ENCODE assay signal across 8 cellular contexts in the genomic region with DNA sequence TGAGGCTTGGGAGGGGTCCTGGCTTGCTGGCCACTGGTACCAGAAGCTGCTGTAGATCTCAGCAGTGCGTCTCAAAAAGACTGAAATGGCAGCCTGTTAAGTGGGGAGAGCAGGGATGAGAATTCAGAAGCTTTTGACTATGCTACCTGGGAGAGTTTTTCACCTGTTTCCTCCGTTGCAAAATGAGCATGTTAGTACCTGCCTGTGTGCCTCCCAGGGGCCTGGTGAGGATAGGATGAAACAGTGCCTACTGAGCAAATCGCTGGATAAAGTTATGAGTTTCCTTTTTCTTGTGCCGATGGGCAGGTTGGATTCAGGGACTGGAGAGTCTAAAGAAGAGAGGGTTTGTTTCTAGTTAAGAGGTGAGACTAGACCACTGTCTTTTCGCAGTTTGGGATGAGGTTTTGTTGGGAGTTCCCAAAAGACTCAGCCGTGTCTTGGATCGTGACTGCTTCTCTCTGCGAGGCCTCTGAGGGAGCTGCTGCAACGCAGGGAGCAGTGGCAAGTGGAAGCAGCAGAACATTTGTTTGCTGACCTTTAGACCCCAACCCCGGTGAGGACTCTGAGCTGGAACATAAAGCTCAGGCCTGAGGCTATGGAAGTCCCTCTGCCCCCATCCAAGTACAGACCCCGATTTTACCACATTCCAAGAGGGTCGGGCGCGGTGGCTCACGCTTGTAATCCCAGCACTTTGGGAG. TPM values are rescaled to one million over a fixed set of nuclear protein-coding genes. Genes with fewer than 3 reads are reported as not detected.
DNase-seq lines count a peak whose midpoint lies in the region; ATAC-seq and TF ChIP-seq lines count a peak whose summit lies in the region.

No MANE protein-coding gene starts in this region.

- H3K27ac ChIP-seq in CD8-positive, alpha-beta memory T cell (ENCODE audit: low read depth, low read length), result no peak overlapping the region
- H3K27ac ChIP-seq in neural progenitor cell, result no peak overlapping the region

- H3K27me3 ChIP-seq in CD8-positive, alpha-beta memory T cell (ENCODE audit: insufficient read depth, low read length, poor library complexity, severe bottlenecking), result no peaks in the 10 kb centered on the region
- H3K27me3 ChIP-seq in neural progenitor cell, result peaks cover 44% of the 10 kb centered on the region

- H4K20me1 ChIP-seq in neural progenitor cell (ENCODE audit: low read depth), result peaks cover 31% of the 10 kb centered on the region

- H3K9me3 Mint-ChIP-seq in CD8-positive, alpha-beta memory T cell, result peaks cover 0 to 2% (median 0%) of the 10 kb centered on the region in 5 donors
- H3K9me3 Mint-ChIP-seq in dendritic cell treated with granulocyte-macrophage colony-stimulating factor and Interleukin-4, amounts not matched to agents 40 ng/mL and 50 ng/mL, for 4 days, result peaks cover 6% of the 10 kb centered on the region
- no peaks in the 10 kb centered on the region for H3K9me3 Mint-ChIP-seq in neural progenitor cell

- H3K79me2 ChIP-seq in neural progenitor cell (ENCODE audit: low read depth), result no peaks in the 10 kb centered on the region

- H3K27me3 Mint-ChIP-seq in CD8-positive, alpha-beta memory T cell, result peaks cover 0 to 2% of the 10 kb centered on the region in 2 donors
- peaks cover 44% of the 10 kb centered on the region for H3K27me3 Mint-ChIP-seq in dendritic cell treated with granulocyte-macrophage colony-stimulating factor and Interleukin-4, amounts not matched to agents 40 ng/mL and 50 ng/mL, for 4 days
- peaks cover 26% of the 10 kb centered on the region for H3K27me3 Mint-ChIP-seq in neural progenitor cell (ENCODE audit: insufficient read depth, low read depth)

- no peak for TF ChIP-seq CTCF in neural progenitor cell (IDR thresholded peaks at IDR 0.05)

- CTCF ChIA-PET in CD8-positive, alpha-beta memory T cell (lab: Charles Lee), result no interaction called here

- H3K4me3 ChIP-seq in CD8-positive, alpha-beta memory T cell (ENCODE audit: low read length), result no peak overlapping the region
- peak overlapping the region; percentile 60 for H3K4me3 ChIP-seq in neural progenitor cell

- H3K9me3 ChIP-seq in CD8-positive, alpha-beta memory T cell (ENCODE audit: low read length), result no peaks in the 10 kb centered on the region
- H3K9me3 ChIP-seq in neural progenitor cell (ENCODE audit: low read depth), result no peaks in the 10 kb centered on the region

- peaks cover 8 to 13% (median 11%) of the 10 kb centered on the region in 3 donors for H3K4me1 Mint-ChIP-seq in CD8-positive, alpha-beta memory T cell
- peaks cover 16% of the 10 kb centered on the region for H3K4me1 Mint-ChIP-seq in dendritic cell treated with granulocyte-macrophage colony-stimulating factor and Interleukin-4, amounts not matched to agents 40 ng/mL and 50 ng/mL, for 4 days (ENCODE audit: low read depth)
- H3K4me1 Mint-ChIP-seq in neural progenitor cell, result peaks cover 14% of the 10 kb centered on the region

- H3K9ac ChIP-seq in neural progenitor cell, result no peak overlapping the region

- intact Hi-C loops in dendritic cell treated with granulocyte-macrophage colony-stimulating factor and Interleukin-4, amounts not matched to agents 40 ng/mL and 50 ng/mL, for 4 days (cut with micrococcal nuclease), result no loop called here

- H2AFZ ChIP-seq in neural progenitor cell (replicated peaks), result no peak overlapping the region

- H3K4me2 ChIP-seq in neural progenitor cell, result peak overlapping the region; percentile 80

- H3K4me1 ChIP-seq in CD8-positive, alpha-beta memory T cell (ENCODE audit: insufficient read depth, low read length), result peaks cover 6% of the 10 kb centered on the region
- peaks cover 15% of the 10 kb centered on the region for H3K4me1 ChIP-seq in neural progenitor cell

- POLR2A ChIA-PET in CD8-positive, alpha-beta memory T cell (lab: Charles Lee), result no interaction called here

- H3K36me3 Mint-ChIP-seq in CD8-positive, alpha-beta memory T cell, result peaks cover 0 to 5% (median 3%) of the 10 kb centered on the region in 3 donors
- H3K36me3 Mint-ChIP-seq in dendritic cell treated with granulocyte-macrophage colony-stimulating factor and Interleukin-4, amounts not matched to agents 40 ng/mL and 50 ng/mL, for 4 days (ENCODE audit: low read depth), result no peaks in the 10 kb centered on the region
- H3K36me3 Mint-ChIP-seq in neural progenitor cell, result no peaks in the 10 kb centered on the region

- DNase-seq in CD8-positive, alpha-beta memory T cell, result no peak
- peak; percentile 29 for DNase-seq in NCI-H146 treated with DMSO at 0.1 percent for 48 hours (lab: John Stamatoyannopoulos, UW; ENCODE audit: unreplicated experiment)
- DNase-seq in neural progenitor cell (ENCODE audit: low spot score), result no peak
- no peak for DNase-seq in DMS153 (lab: John Stamatoyannopoulos, UW)
- no peak for DNase-seq in D341Med (ENCODE audit: low spot score)

- ATAC-seq in HG03442 (IDR thresholded peaks at IDR 0.05; ENCODE audit: unreplicated experiment) (no peak), GM18873 (IDR thresholded peaks at IDR 0.05; ENCODE audit: low FRiP score, unreplicated experiment) (no peak)

- peak overlapping the region; percentile 51 to 93 (median 72) for H3K4me3 Mint-ChIP-seq in CD8-positive, alpha-beta memory T cell
- H3K4me3 Mint-ChIP-seq in dendritic cell treated with granulocyte-macrophage colony-stimulating factor and Interleukin-4, amounts not matched to agents 40 ng/mL and 50 ng/mL, for 4 days, result peak overlapping the region; percentile 42
- peak overlapping the region; percentile 85 for H3K4me3 Mint-ChIP-seq in neural progenitor cell

- H3F3A ChIP-seq in neural progenitor cell (ENCODE audit: low read depth), result peaks cover 22% of the 10 kb centered on the region

- peak overlapping the region in 6 of 8 donors; percentile 3 to 76 (median 50) for H3K27ac Mint-ChIP-seq in CD8-positive, alpha-beta memory T cell
- H3K27ac Mint-ChIP-seq in dendritic cell treated with granulocyte-macrophage colony-stimulating factor and Interleukin-4, amounts not matched to agents 40 ng/mL and 50 ng/mL, for 4 days, result no peak overlapping the region
- H3K27ac Mint-ChIP-seq in neural progenitor cell, result peak overlapping the region; percentile 5

- no peaks in the 10 kb centered on the region for H3K36me3 ChIP-seq in CD8-positive, alpha-beta memory T cell (ENCODE audit: insufficient read depth, low read length)
- no peaks in the 10 kb centered on the region for H3K36me3 ChIP-seq in neural progenitor cell

RNA-seq across cellular contexts. Expression of a gene that starts 1.4 kb away (rescaled TPM):
- 1 to 10 TPM; 1.6 to 2.4 TPM for total RNA-seq in CD8-positive, alpha-beta memory T cell
- polyA plus RNA-seq in CD8-positive, alpha-beta memory T cell, result 3.2 TPM
- 21.3 and 30.7 TPM in 2 replicates for total RNA-seq in neural progenitor cell (ENCODE audit: low replicate concordance)

RNA-seq across cellular contexts. Expression of a gene that starts 55.6 kb away (rescaled TPM):
- 1 to 10 TPM; 6.8 to 7.0 TPM for total RNA-seq in CD8-positive, alpha-beta memory T cell
- 1.3 TPM for polyA plus RNA-seq in CD8-positive, alpha-beta memory T cell
- total RNA-seq in neural progenitor cell (ENCODE audit: low replicate concordance), result 17.4 and 21.9 TPM in 2 replicates
